In genomic region chr11:118997627-118998387, GRCh38 we compare ENCODE assay signal across 1 cellular context.
A peak's percentile ranks its signal among the peaks of the same experiment; 100 is the strongest.
TF ChIP-seq lines count a peak whose summit lies in the region.

A gene with protein sequence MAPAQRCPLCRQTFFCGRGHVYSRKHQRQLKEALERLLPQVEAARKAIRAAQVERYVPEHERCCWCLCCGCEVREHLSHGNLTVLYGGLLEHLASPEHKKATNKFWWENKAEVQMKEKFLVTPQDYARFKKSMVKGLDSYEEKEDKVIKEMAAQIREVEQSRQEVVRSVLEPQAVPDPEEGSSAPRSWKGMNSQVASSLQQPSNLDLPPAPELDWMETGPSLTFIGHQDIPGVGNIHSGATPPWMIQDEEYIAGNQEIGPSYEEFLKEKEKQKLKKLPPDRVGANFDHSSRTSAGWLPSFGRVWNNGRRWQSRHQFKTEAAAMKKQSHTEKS (plus strand): TSS chr11:118998138. CDS start chr11:118998198, 60 bp downstream.

TF ChIP-seq in K562, 482 proteins besides CTCF, POLR2A, EP300 and RAD21 (continued from another document and continues in another):
- TF ChIP-seq MGA (IDR thresholded peaks at IDR 0.05) (peak; percentile 95), TEAD2 (tag; IDR thresholded peaks at IDR 0.05) (no peak), TAF7 (tag; IDR thresholded peaks at IDR 0.05) (0 out of 2 replicates have a peak, but pooled peaks have one; percentile 40), BRD4 (IDR thresholded peaks at IDR 0.05) (0 out of 2 replicates have a peak, but pooled peaks have one; percentile 37), CTBP1 (IDR thresholded peaks at IDR 0.05; ENCODE audit: borderline replicate concordance) (peak; percentile 89), TRIM24 (IDR thresholded peaks at IDR 0.05) (no peak), ZNF76 (CRISPR knock-in tag; IDR thresholded peaks at IDR 0.05; ENCODE audit: borderline replicate concordance) (0 out of 2 replicates have a peak, but pooled peaks have one; percentile 49), RCOR1 (IDR thresholded peaks at IDR 0.05; ENCODE audit: borderline replicate concordance in 1 of 2, low read depth in 2 of 2, low read length in 2 of 2) (peak in 1 of 2 experiments; percentile 71; a peak in 1 of 4 replicates), ZFX (CRISPR knock-in tag; IDR thresholded peaks at IDR 0.05) (peak; percentile 95), SNRNP70 (optimal IDR thresholded peaks at IDR 0.05; ENCODE audit: low read depth, low read length) (no peak), GABPB1 (CRISPR knock-in tag; IDR thresholded peaks at IDR 0.05) (peak; percentile 22), RBFOX2 (IDR thresholded peaks at IDR 0.05; ENCODE audit: low read depth, low read length) (peak; percentile 90), ZEB2 (IDR thresholded peaks at IDR 0.05) (0 out of 2 replicates have a peak, but pooled peaks have one; percentile 14), KAT2B (IDR thresholded peaks at IDR 0.05; ENCODE audit: low read depth, low read length) (no peak), ZNF589 (CRISPR knock-in tag; IDR thresholded peaks at IDR 0.05; ENCODE audit: low read depth) (no peak), ZBTB7A (IDR thresholded peaks at IDR 0.05; ENCODE audit: borderline replicate concordance, control insufficient read depth, low read depth, low read length) (peak; percentile 47; the same call in 1 of the 2 replicates), TOE1 (IDR thresholded peaks at IDR 0.05; ENCODE audit: borderline replicate concordance) (0 out of 2 replicates have a peak, but pooled peaks have one; percentile 14), TOE1 (CRISPR knock-in tag; IDR thresholded peaks at IDR 0.05; ENCODE audit: borderline replicate concordance, low read depth) (no peak), PHF8 (IDR thresholded peaks at IDR 0.05; ENCODE audit: borderline replicate concordance, low read length) (peak; percentile 96; the same call in 1 of the 2 replicates), TGIF2 (CRISPR knock-in tag; IDR thresholded peaks at IDR 0.05) (0 out of 2 replicates have a peak, but pooled peaks have one; percentile 78), DIDO1 (tag; IDR thresholded peaks at IDR 0.05; ENCODE audit: low read depth) (peak; percentile 32; the same call in 1 of the 2 replicates), THRA (IDR thresholded peaks at IDR 0.05) (no peak)
- TF ChIP-seq, protein P1, sequence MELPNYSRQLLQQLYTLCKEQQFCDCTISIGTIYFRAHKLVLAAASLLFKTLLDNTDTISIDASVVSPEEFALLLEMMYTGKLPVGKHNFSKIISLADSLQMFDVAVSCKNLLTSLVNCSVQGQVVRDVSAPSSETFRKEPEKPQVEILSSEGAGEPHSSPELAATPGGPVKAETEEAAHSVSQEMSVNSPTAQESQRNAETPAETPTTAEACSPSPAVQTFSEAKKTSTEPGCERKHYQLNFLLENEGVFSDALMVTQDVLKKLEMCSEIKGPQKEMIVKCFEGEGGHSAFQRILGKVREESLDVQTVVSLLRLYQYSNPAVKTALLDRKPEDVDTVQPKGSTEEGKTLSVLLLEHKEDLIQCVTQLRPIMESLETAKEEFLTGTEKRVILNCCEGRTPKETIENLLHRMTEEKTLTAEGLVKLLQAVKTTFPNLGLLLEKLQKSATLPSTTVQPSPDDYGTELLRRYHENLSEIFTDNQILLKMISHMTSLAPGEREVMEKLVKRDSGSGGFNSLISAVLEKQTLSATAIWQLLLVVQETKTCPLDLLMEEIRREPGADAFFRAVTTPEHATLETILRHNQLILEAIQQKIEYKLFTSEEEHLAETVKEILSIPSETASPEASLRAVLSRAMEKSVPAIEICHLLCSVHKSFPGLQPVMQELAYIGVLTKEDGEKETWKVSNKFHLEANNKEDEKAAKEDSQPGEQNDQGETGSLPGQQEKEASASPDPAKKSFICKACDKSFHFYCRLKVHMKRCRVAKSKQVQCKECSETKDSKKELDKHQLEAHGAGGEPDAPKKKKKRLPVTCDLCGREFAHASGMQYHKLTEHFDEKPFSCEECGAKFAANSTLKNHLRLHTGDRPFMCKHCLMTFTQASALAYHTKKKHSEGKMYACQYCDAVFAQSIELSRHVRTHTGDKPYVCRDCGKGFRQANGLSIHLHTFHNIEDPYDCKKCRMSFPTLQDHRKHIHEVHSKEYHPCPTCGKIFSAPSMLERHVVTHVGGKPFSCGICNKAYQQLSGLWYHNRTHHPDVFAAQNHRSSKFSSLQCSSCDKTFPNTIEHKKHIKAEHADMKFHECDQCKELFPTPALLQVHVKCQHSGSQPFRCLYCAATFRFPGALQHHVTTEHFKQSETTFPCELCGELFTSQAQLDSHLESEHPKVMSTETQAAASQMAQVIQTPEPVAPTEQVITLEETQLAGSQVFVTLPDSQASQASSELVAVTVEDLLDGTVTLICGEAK (IDR thresholded peaks at IDR 0.05), result peak; percentile 13; the same call in 1 of the 2 replicates
- TF ChIP-seq, protein P1 (CRISPR knock-in tag; IDR thresholded peaks at IDR 0.05), result no peak
- TF ChIP-seq, protein P2, sequence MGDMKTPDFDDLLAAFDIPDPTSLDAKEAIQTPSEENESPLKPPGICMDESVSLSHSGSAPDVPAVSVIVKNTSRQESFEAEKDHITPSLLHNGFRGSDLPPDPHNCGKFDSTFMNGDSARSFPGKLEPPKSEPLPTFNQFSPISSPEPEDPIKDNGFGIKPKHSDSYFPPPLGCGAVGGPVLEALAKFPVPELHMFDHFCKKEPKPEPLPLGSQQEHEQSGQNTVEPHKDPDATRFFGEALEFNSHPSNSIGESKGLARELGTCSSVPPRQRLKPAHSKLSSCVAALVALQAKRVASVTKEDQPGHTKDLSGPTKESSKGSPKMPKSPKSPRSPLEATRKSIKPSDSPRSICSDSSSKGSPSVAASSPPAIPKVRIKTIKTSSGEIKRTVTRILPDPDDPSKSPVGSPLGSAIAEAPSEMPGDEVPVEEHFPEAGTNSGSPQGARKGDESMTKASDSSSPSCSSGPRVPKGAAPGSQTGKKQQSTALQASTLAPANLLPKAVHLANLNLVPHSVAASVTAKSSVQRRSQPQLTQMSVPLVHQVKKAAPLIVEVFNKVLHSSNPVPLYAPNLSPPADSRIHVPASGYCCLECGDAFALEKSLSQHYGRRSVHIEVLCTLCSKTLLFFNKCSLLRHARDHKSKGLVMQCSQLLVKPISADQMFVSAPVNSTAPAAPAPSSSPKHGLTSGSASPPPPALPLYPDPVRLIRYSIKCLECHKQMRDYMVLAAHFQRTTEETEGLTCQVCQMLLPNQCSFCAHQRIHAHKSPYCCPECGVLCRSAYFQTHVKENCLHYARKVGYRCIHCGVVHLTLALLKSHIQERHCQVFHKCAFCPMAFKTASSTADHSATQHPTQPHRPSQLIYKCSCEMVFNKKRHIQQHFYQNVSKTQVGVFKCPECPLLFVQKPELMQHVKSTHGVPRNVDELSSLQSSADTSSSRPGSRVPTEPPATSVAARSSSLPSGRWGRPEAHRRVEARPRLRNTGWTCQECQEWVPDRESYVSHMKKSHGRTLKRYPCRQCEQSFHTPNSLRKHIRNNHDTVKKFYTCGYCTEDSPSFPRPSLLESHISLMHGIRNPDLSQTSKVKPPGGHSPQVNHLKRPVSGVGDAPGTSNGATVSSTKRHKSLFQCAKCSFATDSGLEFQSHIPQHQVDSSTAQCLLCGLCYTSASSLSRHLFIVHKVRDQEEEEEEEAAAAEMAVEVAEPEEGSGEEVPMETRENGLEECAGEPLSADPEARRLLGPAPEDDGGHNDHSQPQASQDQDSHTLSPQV (IDR thresholded peaks at IDR 0.05), result 0 out of 2 replicates have a peak, but pooled peaks have one; percentile 75
